1 cellular context compared by ENCODE assay signal in genomic region chr19:2362039-2362969, GRCh38.
TF ChIP-seq lines count a peak whose summit lies in the region.

No MANE protein-coding gene starts in this region.

TF ChIP-seq in K562, 482 proteins besides CTCF, POLR2A, EP300 and RAD21 (continued from another document and continues in another):
- TF ChIP-seq ZNF512 (tag; IDR thresholded peaks at IDR 0.05) = no peak
- peak; percentile 28; the same call in 1 of the 2 replicates for TF ChIP-seq MYBL2 (IDR thresholded peaks at IDR 0.05; ENCODE audit: low read depth)
- no peak for TF ChIP-seq MYBL2 (CRISPR knock-in tag; IDR thresholded peaks at IDR 0.05; ENCODE audit: borderline replicate concordance)
- TF ChIP-seq ZNF507 (tag; conservative IDR thresholded peaks at IDR 0.05) = no peak
- no peak for TF ChIP-seq NR3C1 (CRISPR knock-in tag; IDR thresholded peaks at IDR 0.05)
- TF ChIP-seq ZBTB34 (CRISPR knock-in tag; IDR thresholded peaks at IDR 0.05) = no peak
- peak; percentile 77 for TF ChIP-seq ARHGAP35 (IDR thresholded peaks at IDR 0.05; ENCODE audit: partially characterized antibody)
- TF ChIP-seq GATA2 (CRISPR knock-in tag; IDR thresholded peaks at IDR 0.05) = no peak
- TF ChIP-seq CBFB (CRISPR knock-in tag; IDR thresholded peaks at IDR 0.05) = no peak
- TF ChIP-seq ZNF133 (CRISPR knock-in tag; IDR thresholded peaks at IDR 0.05) = no peak
- TF ChIP-seq ELK1 (CRISPR knock-in tag; IDR thresholded peaks at IDR 0.05) = no peak
- TF ChIP-seq L3MBTL2 (IDR thresholded peaks at IDR 0.05) = no peak
- TF ChIP-seq USF1 (CRISPR knock-in tag; IDR thresholded peaks at IDR 0.05) = peak; percentile 47; the same call in 1 of the 2 replicates
- TF ChIP-seq ZBTB8A (IDR thresholded peaks at IDR 0.05; ENCODE audit: partially characterized antibody) = no peak
- no peak for TF ChIP-seq GABPA (tag; conservative IDR thresholded peaks at IDR 0.05; ENCODE audit: low read depth)
- TF ChIP-seq C11orf30 (IDR thresholded peaks at IDR 0.05; ENCODE audit: low read depth) = no peak
- no peak for TF ChIP-seq AFF1 (IDR thresholded peaks at IDR 0.05; ENCODE audit: low read depth in 1 of 2, partially characterized antibody in 2 of 2)
- TF ChIP-seq FOXK2 (conservative IDR thresholded peaks at IDR 0.05 in 1 of 2, IDR thresholded peaks at IDR 0.05 in 1 of 2; ENCODE audit: low read depth in 2 of 2) = 0 out of 4 replicates have a peak, but pooled peaks of 1 of the 2 experiments have one; percentile 9
- TF ChIP-seq MITF (IDR thresholded peaks at IDR 0.05) = no peak
- TF ChIP-seq SAFB2 (IDR thresholded peaks at IDR 0.05; ENCODE audit: borderline replicate concordance, low read depth, low read length, severe bottlenecking) = no peak
- no peak for TF ChIP-seq MAFK (IDR thresholded peaks at IDR 0.05; ENCODE audit: low read length)
- no peak for TF ChIP-seq TGIF2 (CRISPR knock-in tag; IDR thresholded peaks at IDR 0.05)
- no peak for TF ChIP-seq ZKSCAN3 (CRISPR knock-in tag; IDR thresholded peaks at IDR 0.05)
- no peak for TF ChIP-seq KDM1A (IDR thresholded peaks at IDR 0.05)
- TF ChIP-seq IRF2 (CRISPR knock-in tag; IDR thresholded peaks at IDR 0.05) = 0 out of 2 replicates have a peak, but pooled peaks have one; percentile 49
- TF ChIP-seq ZNF3 (CRISPR knock-in tag; IDR thresholded peaks at IDR 0.05) = no peak
- TF ChIP-seq ERF (CRISPR knock-in tag; IDR thresholded peaks at IDR 0.05) = no peak
- no peak for TF ChIP-seq HOXB6 (CRISPR knock-in tag; IDR thresholded peaks at IDR 0.05; ENCODE audit: borderline replicate concordance)
- TF ChIP-seq ZNF280B (CRISPR knock-in tag; IDR thresholded peaks at IDR 0.05) = no peak
- no peak for TF ChIP-seq MIER1 (IDR thresholded peaks at IDR 0.05; ENCODE audit: low read depth)
- no peak for TF ChIP-seq BRD4 (IDR thresholded peaks at IDR 0.05)
- TF ChIP-seq SIN3A (IDR thresholded peaks at IDR 0.05; ENCODE audit: borderline replicate concordance in 2 of 2, control insufficient read depth in 1 of 2, low read depth in 2 of 2, low read length in 2 of 2) = no peak
- no peak for TF ChIP-seq KDM2B (CRISPR knock-in tag; IDR thresholded peaks at IDR 0.05)
- no peak for TF ChIP-seq DEAF1 (CRISPR knock-in tag; IDR thresholded peaks at IDR 0.05)
- no peak for TF ChIP-seq ZNF146 (CRISPR knock-in tag; IDR thresholded peaks at IDR 0.05; ENCODE audit: unreplicated experiment)
- no peak for TF ChIP-seq ZNF140 (CRISPR knock-in tag; IDR thresholded peaks at IDR 0.05)
- no peak for TF ChIP-seq SIX5 (IDR thresholded peaks at IDR 0.05; ENCODE audit: borderline replicate concordance in 1 of 2, insufficient read depth in 1 of 2, low read depth in 1 of 2, low read length in 2 of 2)
- no peak; a peak in 1 of 4 replicates for TF ChIP-seq FOXA3 (CRISPR knock-in tag; conservative IDR thresholded peaks at IDR 0.05 in 1 of 2, IDR thresholded peaks at IDR 0.05 in 1 of 2)
- no peak for TF ChIP-seq DIDO1 (tag; IDR thresholded peaks at IDR 0.05; ENCODE audit: low read depth)
- no peak for TF ChIP-seq SRSF1 (IDR thresholded peaks at IDR 0.05; ENCODE audit: low read depth, low read length)
- no peak for TF ChIP-seq MNT (conservative IDR thresholded peaks at IDR 0.05)
- no peak for TF ChIP-seq KAT7 (CRISPR knock-in tag; IDR thresholded peaks at IDR 0.05; ENCODE audit: borderline replicate concordance)
- TF ChIP-seq ZNF518B (CRISPR knock-in tag; IDR thresholded peaks at IDR 0.05) = no peak
- TF ChIP-seq ZNF277 (CRISPR knock-in tag; IDR thresholded peaks at IDR 0.05; ENCODE audit: borderline replicate concordance) = no peak
